In the genomic region with DNA sequence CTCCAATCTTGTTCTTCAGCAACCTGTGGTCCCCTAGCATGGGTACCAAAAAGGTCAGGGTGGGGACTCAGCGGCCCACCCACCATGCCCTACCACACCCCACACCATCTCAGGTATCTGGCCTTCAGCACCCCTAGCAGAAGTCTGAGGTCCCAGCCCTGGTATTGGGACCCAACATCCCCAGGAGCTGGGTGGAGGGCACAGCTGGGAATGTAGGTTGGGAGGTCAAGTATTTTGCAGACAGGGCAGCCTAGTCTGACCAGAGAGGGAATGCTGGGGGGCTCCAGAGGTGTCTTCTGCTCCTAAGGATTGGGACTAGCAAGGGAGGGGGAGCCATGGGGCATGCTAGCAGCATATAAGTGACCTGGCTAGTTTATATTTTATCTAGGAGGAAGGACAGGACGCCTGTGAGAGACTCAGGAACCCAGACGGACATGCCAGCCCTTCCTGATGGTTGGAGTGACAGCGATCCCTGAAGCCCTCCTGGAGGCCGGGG, we compare ENCODE assay signal across 11 cellular contexts. TPM values are rescaled to one million over a fixed set of nuclear protein-coding genes. Genes with fewer than 3 reads are reported as not detected.
DNase-seq lines count a peak whose midpoint lies in the region; ATAC-seq and TF ChIP-seq lines count a peak whose summit lies in the region.
"Had no signal": no experiment of that assay in that cellular context is flagged by ENCODE, and none has a peak within 500 bp of the region (broad histone marks: within the 10 kb centered on the region; RNA-seq: fewer than 3 reads in every experiment).

No MANE protein-coding gene starts in this region.

- CTCF ChIA-PET in CD8-positive, alpha-beta memory T cell (lab: Charles Lee) = no interaction called here
- CTCF ChIA-PET in IMR-90 (lab: Yijun Ruan, JAX) = no interaction called here

- no peak overlapping the region for H2BK5ac ChIP-seq in IMR-90 (ENCODE audit: low read depth, low read length, poor library complexity, severe bottlenecking)

- dilution Hi-C loops in IMR-90 (cut with HindIII; ENCODE audit: low sequenced_read_pairs, unreplicated experiment) = no loop called here

- no peak overlapping the region for H3K14ac ChIP-seq in IMR-90 (replicated peaks; ENCODE audit: low read depth, low read length)

- H3K4me3 Mint-ChIP-seq in CD8-positive, alpha-beta memory T cell = peak overlapping the region; percentile 52 to 87 (median 70)

- no peak overlapping the region for H4K5ac ChIP-seq in IMR-90 (ENCODE audit: low read depth, low read length)

- H4K91ac ChIP-seq in IMR-90 (ENCODE audit: insufficient read depth, low read depth, low read length) = no peak overlapping the region

- no peak for ATAC-seq in IMR-90 (ENCODE audit: low read depth)
- no peak for ATAC-seq in HG03439 (IDR thresholded peaks at IDR 0.05; ENCODE audit: unreplicated experiment)
- no peak for ATAC-seq in HG03196 (IDR thresholded peaks at IDR 0.05; ENCODE audit: unreplicated experiment)

- no peaks in the 10 kb centered on the region; the same call in 1 of the 2 replicates for H4K20me1 ChIP-seq in IMR-90 (ENCODE audit: insufficient read depth, low read length)

- POLR2A ChIA-PET in CD8-positive, alpha-beta memory T cell (lab: Charles Lee) = no interaction called here
- POLR2A ChIA-PET in IMR-90 (lab: Charles Lee; ENCODE audit: unreplicated experiment) = interaction anchor here (0.6 kb wide), 1 partner anchor 104 kb away, joined by 3 read pairs; no protein-coding TSS in a partner anchor

- no peak overlapping the region for H2BK15ac ChIP-seq in IMR-90 (ENCODE audit: low read depth, low read length)

- no peak overlapping the region for H2AK9ac ChIP-seq in IMR-90 (replicated peaks; ENCODE audit: low read depth, low read length, poor library complexity)

- H4K8ac ChIP-seq in IMR-90 (ENCODE audit: low read depth in 2 of 2, low read length in 2 of 2) = no peak overlapping the region

- H3K27ac Mint-ChIP-seq in CD8-positive, alpha-beta memory T cell = peak overlapping the region in 1 of 8 donors; percentile 93

- no peak overlapping the region for H3K27ac ChIP-seq in CD8-positive, alpha-beta memory T cell (ENCODE audit: low read depth, low read length)
- H3K27ac ChIP-seq in IMR-90 (ENCODE audit: insufficient read depth, low read length) (no peak overlapping the region), cardiac muscle cell (peak overlapping the region; percentile 72)
- H3K27ac ChIP-seq: skin epidermis had no signal

- 0 out of 2 replicates have a peak, but pooled peaks cover 2% of the 10 kb centered on the region for H3K9me1 ChIP-seq in IMR-90 (ENCODE audit: insufficient read depth, low read length)

- H2BK120ac ChIP-seq in IMR-90 (ENCODE audit: low read depth, low read length) = no peak overlapping the region

- TF ChIP-seq CTCF in IMR-90 (conservative IDR thresholded peaks at IDR 0.05; ENCODE audit: low read depth, low read length) = no peak
- TF ChIP-seq CTCF in cardiac muscle cell (IDR thresholded peaks at IDR 0.05; ENCODE audit: low read depth, low read length) = no peak

- intact Hi-C loops in IMR-90 (cut with micrococcal nuclease) = no loop called here

- H2BK20ac ChIP-seq in IMR-90 (ENCODE audit: low read depth, low read length) = no peak overlapping the region

- H3K18ac ChIP-seq in IMR-90 (ENCODE audit: low read depth, low read length) = no peak overlapping the region

- H3K4me3 ChIP-seq in CD8-positive, alpha-beta memory T cell (ENCODE audit: low read length) = no peak overlapping the region
- no peak overlapping the region for H3K4me3 ChIP-seq in IMR-90 (ENCODE audit: insufficient read depth, low read depth, low read length)
- peak overlapping the region; percentile 53 for H3K4me3 ChIP-seq in cardiac muscle cell
- H3K4me3 ChIP-seq in neuron (ENCODE audit: low read length) = peak overlapping the region; percentile 38

- peak overlapping the region; percentile 80 for H2AFZ ChIP-seq in IMR-90 (replicated peaks; ENCODE audit: low read length, poor library complexity)
- peak overlapping the region; percentile 89 for H2AFZ ChIP-seq in neuron (ENCODE audit: low read depth, low read length)

- no peaks in the 10 kb centered on the region for H3K79me1 ChIP-seq in IMR-90 (ENCODE audit: low read depth in 1 of 2, low read length in 2 of 2)

- H3K4me1 ChIP-seq in CD8-positive, alpha-beta memory T cell (ENCODE audit: insufficient read depth, low read length) = peaks cover 4% of the 10 kb centered on the region
- H3K4me1 ChIP-seq in IMR-90 (ENCODE audit: control insufficient read depth, insufficient read depth, low read length) = peaks cover 2% of the 10 kb centered on the region; the same call in 1 of the 2 replicates
- peaks cover 11% of the 10 kb centered on the region for H3K4me1 ChIP-seq in cardiac muscle cell (ENCODE audit: low read depth)
- H3K4me1 ChIP-seq in neuron (ENCODE audit: insufficient read depth, low read length) = peaks cover 12% of the 10 kb centered on the region

- H3K36me3 Mint-ChIP-seq in CD8-positive, alpha-beta memory T cell = no peaks in the 10 kb centered on the region

- H3K27me3 Mint-ChIP-seq in CD8-positive, alpha-beta memory T cell = peaks cover 31 to 43% of the 10 kb centered on the region in 2 donors

- H2AK5ac ChIP-seq in IMR-90 (ENCODE audit: low read depth, low read length) = no peak overlapping the region

- H3K9me3 Mint-ChIP-seq in CD8-positive, alpha-beta memory T cell = no peaks in the 10 kb centered on the region

- H3K4me2 ChIP-seq in IMR-90 (ENCODE audit: low read depth, low read length) = no peak overlapping the region

- no peaks in the 10 kb centered on the region for H3K36me3 ChIP-seq in CD8-positive, alpha-beta memory T cell (ENCODE audit: insufficient read depth, low read length)
- H3K36me3 ChIP-seq in IMR-90 (ENCODE audit: control insufficient read depth, insufficient read depth, low read length) (no peaks in the 10 kb centered on the region), cardiac muscle cell (no peaks in the 10 kb centered on the region), neuron (ENCODE audit: insufficient read depth, low read length) (no peaks in the 10 kb centered on the region)

- no peak overlapping the region for H3K4ac ChIP-seq in IMR-90 (ENCODE audit: low read depth, low read length)

- H3K9me3 ChIP-seq in CD8-positive, alpha-beta memory T cell (ENCODE audit: low read length) = no peaks in the 10 kb centered on the region
- H3K9me3 ChIP-seq in IMR-90 (ENCODE audit: control insufficient read depth, insufficient read depth, low read length) (no peaks in the 10 kb centered on the region), cardiac muscle cell (ENCODE audit: low read depth) (no peaks in the 10 kb centered on the region), neuron (ENCODE audit: low read length) (no peaks in the 10 kb centered on the region)

- in situ Hi-C loops in IMR-90 (cut with MboI; ENCODE audit: low sequenced_read_pairs) = no loop called here

- peaks cover 0 to 4% (median 2%) of the 10 kb centered on the region in 3 donors for H3K4me1 Mint-ChIP-seq in CD8-positive, alpha-beta memory T cell

- DNase-seq in CD8-positive, alpha-beta memory T cell = no peak
- no peak for DNase-seq in IMR-90
- DNase-seq in cardiac muscle cell (ENCODE audit: low read depth in 1 of 2, low spot score in 1 of 2) = no peak
- DNase-seq in NCI-H1105 treated with DMSO at 0.1 percent for 48 hours (lab: John Stamatoyannopoulos, UW) = no peak
- DNase-seq: NCI-H1694 treated with DMSO at 0.1 percent for 48 hours, NCI-H526 treated with DMSO at 0.1 percent for 48 hours, T-helper 9 cell had no signal

- no peak for TF ChIP-seq RAD21 in IMR-90 (IDR thresholded peaks at IDR 0.05; ENCODE audit: low read length)

- no peak overlapping the region for H3K23ac ChIP-seq in IMR-90 (ENCODE audit: low read depth, low read length)

- H3K56ac ChIP-seq in IMR-90 (ENCODE audit: extremely low read depth, insufficient read depth, low read length) = no peak overlapping the region

- H3K9ac ChIP-seq in IMR-90 (ENCODE audit: low read depth, low read length) = no peak overlapping the region

- WGBS in IMR-90 (ENCODE audit: extremely low coverage in 2 of 2, insufficient read length in 1 of 2), 2 experiments = 80% methylated on average over 1 of the region's 5 CpGs; no CpG with 5 or more reads in 1 of the 2 experiments

- TF ChIP-seq POLR2A in IMR-90 (IDR thresholded peaks at IDR 0.05; ENCODE audit: low read depth, low read length) = no peak

- no TSS peak for BruUV-seq in IMR-90 (replicated peaks; lab: Mats Ljungman, UMichigan)

- H3K27me3 ChIP-seq in CD8-positive, alpha-beta memory T cell (ENCODE audit: insufficient read depth, low read length, poor library complexity, severe bottlenecking) = peaks cover 16% of the 10 kb centered on the region
- H3K27me3 ChIP-seq in IMR-90 (ENCODE audit: control insufficient read depth, insufficient read depth, low read length) = peaks cover 42% of the 10 kb centered on the region
- no peaks in the 10 kb centered on the region for H3K27me3 ChIP-seq in cardiac muscle cell
- peaks cover 20% of the 10 kb centered on the region for H3K27me3 ChIP-seq in neuron (ENCODE audit: insufficient read depth, low read length)

TF ChIP-seq in IMR-90, 13 proteins besides CTCF, POLR2A, EP300 and RAD21 (continues in another document):
- TF ChIP-seq MAFK (IDR thresholded peaks at IDR 0.05; ENCODE audit: low read depth, low read length) (no peak), CHD1 (IDR thresholded peaks at IDR 0.05; ENCODE audit: low read depth, low read length) (no peak), RFX5 (IDR thresholded peaks at IDR 0.05; ENCODE audit: low read depth, low read length) (no peak), BHLHE40 (IDR thresholded peaks at IDR 0.05; ENCODE audit: low read depth, low read length) (no peak), NFE2L2 (IDR thresholded peaks at IDR 0.05; ENCODE audit: low read depth, low read length) (no peak)

RNA-seq across cellular contexts. Expression of gene ADAM11, which starts 0.8 kb away (rescaled TPM):
- total RNA-seq in CD8-positive, alpha-beta memory T cell = under 1 TPM; 0.35 to 0.71 TPM
- not detected for polyA plus RNA-seq in CD8-positive, alpha-beta memory T cell
- total RNA-seq in IMR-90 (2012; rRNA removed) (0.28 and 0.36 TPM in 2 replicates), cardiac muscle cell (72.3 and 116 TPM in 2 replicates)
- polyA plus RNA-seq in IMR-90 (2012; rRNA removed) (0.46 and 0.53 TPM in 2 replicates), cardiac muscle cell (22.3 and 29.1 TPM in 2 replicates)
- polyA plus RNA-seq in IMR-90 (2012; cell fraction: cytosol; rRNA removed) = 0.79 and 0.87 TPM in 2 replicates
- 1.2 and 3.1 TPM in 2 replicates for polyA plus RNA-seq in IMR-90 (2012; cell fraction: nucleus; rRNA removed; ENCODE audit: low replicate concordance)

RNA-seq across cellular contexts. Expression of gene DBF4B, which starts 49.5 kb away (rescaled TPM):
- total RNA-seq in CD8-positive, alpha-beta memory T cell = 10 to 100 TPM; 15.2 to 16.1 TPM
- 0.75 TPM for polyA plus RNA-seq in CD8-positive, alpha-beta memory T cell
- 3.6 TPM in 2 replicates for total RNA-seq in IMR-90 (2012; rRNA removed)
- polyA plus RNA-seq in IMR-90 (2012; rRNA removed) = 10.2 and 10.7 TPM in 2 replicates
- 4.1 and 4.7 TPM in 2 replicates for polyA plus RNA-seq in IMR-90 (2012; cell fraction: cytosol; rRNA removed)
- polyA plus RNA-seq in IMR-90 (2012; cell fraction: nucleus; rRNA removed; ENCODE audit: low replicate concordance) = 24.8 and 38.2 TPM in 2 replicates
- total RNA-seq in cardiac muscle cell = 12.2 and 26.8 TPM in 2 replicates
- polyA plus RNA-seq in cardiac muscle cell = 15.3 and 23.2 TPM in 2 replicates

Comparison
In these comparisons a context has a peak if more than half of its experiments do, and no peak if none do; other contexts are left out.
1. H3K4me3 ChIP-seq: peak in cardiac muscle cell (single experiment) and neuron (single experiment); none in CD8-positive, alpha-beta memory T cell (single experiment) and IMR-90 (single experiment).
2. RNA of gene ADAM11, which starts 0.8 kb away (total RNA-seq): 72.3 to 116 TPM in cardiac muscle cell; 0.35 to 0.71 TPM in CD8-positive, alpha-beta memory T cell and 0.28 to 0.36 TPM in IMR-90; every median in the first group is over 10 times any median in the second.